In genomic region chr13:24080134-24080533, GRCh38 we compare ENCODE assay signal across 1 cellular context.
TF ChIP-seq lines count a peak whose summit lies in the region.

No MANE protein-coding gene starts in this region.

TF ChIP-seq in GM23338, 12 proteins besides CTCF, POLR2A, EP300 and RAD21 (continued from another document):
- TF ChIP-seq REST (IDR thresholded peaks at IDR 0.05; ENCODE audit: unreplicated experiment), result no peak
- no peak for TF ChIP-seq NANOG (IDR thresholded peaks at IDR 0.05; ENCODE audit: borderline replicate concordance)
- TF ChIP-seq POLR2AphosphoS5 (IDR thresholded peaks at IDR 0.05; ENCODE audit: low read depth), result no peak
- no peak for TF ChIP-seq EZH2 (IDR thresholded peaks at IDR 0.05; ENCODE audit: low read depth, unreplicated experiment)
- TF ChIP-seq EZH2phosphoT487 (IDR thresholded peaks at IDR 0.05; ENCODE audit: unreplicated experiment), result no peak
- no peak for TF ChIP-seq STAT1 (IDR thresholded peaks at IDR 0.05; ENCODE audit: unreplicated experiment)
- TF ChIP-seq ZNF462 (CRISPR knock-in tag; IDR thresholded peaks at IDR 0.05), result no peak
- no peak for TF ChIP-seq ZNF114 (CRISPR knock-in tag; IDR thresholded peaks at IDR 0.05)
- no peak for TF ChIP-seq ETS1 (IDR thresholded peaks at IDR 0.05)
- no peak for TF ChIP-seq ZNF331 (CRISPR knock-in tag; IDR thresholded peaks at IDR 0.05; ENCODE audit: low read depth)
TF ChIP-seq in GM23338: peak in this region for 0.
